Comparison of ENCODE assay signal across 8 cellular contexts in genomic region chr1:54542120-54542961, GRCh38. TPM values are rescaled to one million over a fixed set of nuclear protein-coding genes. Genes with fewer than 3 reads are reported as not detected.
DNase-seq lines count a peak whose midpoint lies in the region; ATAC-seq and TF ChIP-seq lines count a peak whose summit lies in the region.

No MANE protein-coding gene starts in this region.

- CTCF ChIA-PET in CD8-positive, alpha-beta T cell (lab: Charles Lee): interaction anchor here (1.0 kb wide), 1 partner anchor 257 kb away, joined by 3 read pairs; no protein-coding TSS in a partner anchor
- CTCF ChIA-PET in activated naive CD4-positive, alpha-beta T cell treated with anti-CD3 and anti-CD28 coated beads, Interleukin-2, amount 10 ng/mL, durations not matched to agents 7 days and 5 days (lab: Charles Lee): no interaction called here

- peak; percentile 76 for TF ChIP-seq POLR2A in transverse colon (IDR thresholded peaks at IDR 0.05)

- H3K27ac ChIP-seq in CD8-positive, alpha-beta T cell (ENCODE audit: low read depth, low read length): no peak overlapping the region
- H3K27ac ChIP-seq in osteoblast (ENCODE audit: low read depth, low read length) (peak overlapping the region; percentile 58), transverse colon (peak overlapping the region; percentile 88 to 91 (median 89))

- POLR2A ChIA-PET in CD8-positive, alpha-beta T cell (lab: Charles Lee): no interaction called here

- no peaks in the 10 kb centered on the region for H3K79me2 ChIP-seq in osteoblast (ENCODE audit: insufficient read depth, low read length)

- no peak for TF ChIP-seq CTCF in CD8-positive, alpha-beta T cell (IDR thresholded peaks at IDR 0.05)
- TF ChIP-seq CTCF in osteoblast (IDR thresholded peaks at IDR 0.05; ENCODE audit: extremely low read depth, low read depth, low read length) (no peak), transverse colon (IDR thresholded peaks at IDR 0.05) (peak in 3 of 5 experiments; percentile 5 to 44 (median 16))

- H4K20me1 ChIP-seq in osteoblast (ENCODE audit: insufficient read depth, low read length): no peaks in the 10 kb centered on the region

- peak; percentile 8 to 70 (median 38) for DNase-seq in CD8-positive, alpha-beta T cell
- peak; percentile 64 for DNase-seq in SIG-M5 treated with dmso at 0.1 percent for 504 hours (lab: John Stamatoyannopoulos, UW; ENCODE audit: unreplicated experiment)
- peak; percentile 74 for DNase-seq in activated naive CD4-positive, alpha-beta T cell treated with anti-CD3 and anti-CD28 coated beads, Interleukin-2, amount 10 ng/mL, durations not matched to agents 7 days and 5 days
- DNase-seq in globus pallidus (ENCODE audit: low spot score): peak; percentile 60
- DNase-seq in osteoblast (ENCODE audit: insufficient read length, low spot score, missing footprints): peak; percentile 96
- DNase-seq in transverse colon: peak; percentile 87

- no peaks in the 10 kb centered on the region for H3K9me3 Mint-ChIP-seq in CD8-positive, alpha-beta T cell
- peaks cover 0 to 1% (median 0%) of the 10 kb centered on the region in 3 donors for H3K9me3 Mint-ChIP-seq in IgD-negative memory B cell
- H3K9me3 Mint-ChIP-seq in activated naive CD4-positive, alpha-beta T cell treated with anti-CD3 and anti-CD28 coated beads, Interleukin-2, amount 10 ng/mL, durations not matched to agents 7 days and 5 days: no peaks in the 10 kb centered on the region

- in situ Hi-C loops in transverse colon (cut with MboI; ENCODE audit: low pct_ligation_motif_present in 1 of 4, low pct_unique_long_range_greater_than_20kb in 1 of 4, low sequenced_read_pairs in 3 of 4): no loop called here

- intact Hi-C loops in CD8-positive, alpha-beta T cell (cut with DNase I, micrococcal nuclease): loop anchor here in 1 of 2 experiments (5.0 kb wide), 1 partner anchor 40 kb away; no protein-coding TSS in a partner anchor
- intact Hi-C loops in transverse colon (cut with DNase I; ENCODE audit: low total_unique reads): no loop called here

- H3K27me3 ChIP-seq in CD8-positive, alpha-beta T cell (ENCODE audit: insufficient read depth, low read length): no peaks in the 10 kb centered on the region
- H3K27me3 ChIP-seq in osteoblast (ENCODE audit: insufficient read depth, low read length): no peaks in the 10 kb centered on the region
- no peaks in the 10 kb centered on the region for H3K27me3 ChIP-seq in transverse colon

- H2AFZ ChIP-seq in osteoblast (ENCODE audit: low read length): peak overlapping the region; percentile 89

- H3K4me2 ChIP-seq in osteoblast (ENCODE audit: insufficient read depth, low read length): peak overlapping the region; percentile 81

- peaks cover 10% of the 10 kb centered on the region for H3K4me1 ChIP-seq in CD8-positive, alpha-beta T cell (ENCODE audit: insufficient read depth, low read length)
- peaks cover 23% of the 10 kb centered on the region for H3K4me1 ChIP-seq in osteoblast (ENCODE audit: insufficient read depth, low read length)
- peaks cover 6 to 31% (median 18%) of the 10 kb centered on the region in 4 donors for H3K4me1 ChIP-seq in transverse colon

- 2% methylated on average over 42 of the region's 61 CpGs; no CpG with 5 or more reads in 1 of the 2 donors for WGBS in transverse colon (ENCODE audit: low coverage in 1 of 2), 2 donors

- H3K4me3 Mint-ChIP-seq in CD8-positive, alpha-beta T cell: peak overlapping the region; percentile 81
- peak overlapping the region in 3 of 4 donors; percentile 79 to 91 (median 81) for H3K4me3 Mint-ChIP-seq in IgD-negative memory B cell
- peak overlapping the region; percentile 68 for H3K4me3 Mint-ChIP-seq in activated naive CD4-positive, alpha-beta T cell treated with anti-CD3 and anti-CD28 coated beads, Interleukin-2, amount 10 ng/mL, durations not matched to agents 7 days and 5 days

- peak; percentile 84 for ATAC-seq in CD8-positive, alpha-beta T cell
- peak; percentile 50 for ATAC-seq in GM21360 (IDR thresholded peaks at IDR 0.05; ENCODE audit: unreplicated experiment)

- H3K27ac Mint-ChIP-seq in CD8-positive, alpha-beta T cell: no peak overlapping the region
- no peak overlapping the region for H3K27ac Mint-ChIP-seq in IgD-negative memory B cell
- peak overlapping the region; percentile 43 for H3K27ac Mint-ChIP-seq in activated naive CD4-positive, alpha-beta T cell treated with anti-CD3 and anti-CD28 coated beads, Interleukin-2, amount 10 ng/mL, durations not matched to agents 7 days and 5 days

- H3K9me3 ChIP-seq in CD8-positive, alpha-beta T cell (ENCODE audit: low read length): no peaks in the 10 kb centered on the region
- no peaks in the 10 kb centered on the region for H3K9me3 ChIP-seq in osteoblast (ENCODE audit: low read depth, low read length)
- no peaks in the 10 kb centered on the region for H3K9me3 ChIP-seq in transverse colon

- no peak for TF ChIP-seq EP300 in transverse colon (IDR thresholded peaks at IDR 0.05; ENCODE audit: low read depth)

- no peaks in the 10 kb centered on the region for H3K36me3 ChIP-seq in CD8-positive, alpha-beta T cell (ENCODE audit: insufficient read depth, low read length)
- H3K36me3 ChIP-seq in osteoblast (ENCODE audit: insufficient read depth, low read length) (no peaks in the 10 kb centered on the region), transverse colon (no peaks in the 10 kb centered on the region)

- H3K4me3 ChIP-seq in CD8-positive, alpha-beta T cell (ENCODE audit: low read depth, low read length): peak overlapping the region; percentile 68
- H3K4me3 ChIP-seq in osteoblast (ENCODE audit: insufficient read depth, low read length): peak overlapping the region; percentile 71
- peak overlapping the region; percentile 16 to 85 (median 54) for H3K4me3 ChIP-seq in transverse colon

- no peaks in the 10 kb centered on the region for H3K36me3 Mint-ChIP-seq in CD8-positive, alpha-beta T cell
- H3K36me3 Mint-ChIP-seq in IgD-negative memory B cell: no peaks in the 10 kb centered on the region
- no peaks in the 10 kb centered on the region for H3K36me3 Mint-ChIP-seq in activated naive CD4-positive, alpha-beta T cell treated with anti-CD3 and anti-CD28 coated beads, Interleukin-2, amount 10 ng/mL, durations not matched to agents 7 days and 5 days

- H3K4me1 Mint-ChIP-seq in CD8-positive, alpha-beta T cell (ENCODE audit: low read depth): peaks cover 15% of the 10 kb centered on the region
- H3K4me1 Mint-ChIP-seq in IgD-negative memory B cell: peaks cover 0 to 7% (median 6%) of the 10 kb centered on the region in 3 donors
- H3K4me1 Mint-ChIP-seq in activated naive CD4-positive, alpha-beta T cell treated with anti-CD3 and anti-CD28 coated beads, Interleukin-2, amount 10 ng/mL, durations not matched to agents 7 days and 5 days: peaks cover 15% of the 10 kb centered on the region

- H3K27me3 Mint-ChIP-seq in CD8-positive, alpha-beta T cell (ENCODE audit: low read depth): peaks cover 2% of the 10 kb centered on the region
- H3K27me3 Mint-ChIP-seq in IgD-negative memory B cell: peaks cover 13% of the 10 kb centered on the region
- peaks cover 53% of the 10 kb centered on the region for H3K27me3 Mint-ChIP-seq in activated naive CD4-positive, alpha-beta T cell treated with anti-CD3 and anti-CD28 coated beads, Interleukin-2, amount 10 ng/mL, durations not matched to agents 7 days and 5 days

RNA-seq across cellular contexts. Expression of gene ACOT11, which starts 5.7 kb away (rescaled TPM):
- total RNA-seq in CD8-positive, alpha-beta T cell: under 1 TPM; 0.14 to 0.27 TPM
- 0.41 TPM for polyA plus RNA-seq in IgD-negative memory B cell
- 2.9 and 3.8 TPM in 2 replicates for total RNA-seq in osteoblast
- 10 to 100 TPM; 70.6 to 79.7 (median 75.3) TPM for total RNA-seq in transverse colon

Comparison
In these comparisons a context has a peak if more than half of its experiments do, and no peak if none do; other contexts are left out.
1. DNase-seq: peak in every context shown above with its lines; median percentile 96 in osteoblast; 87 in transverse colon; 74 in activated naive CD4-positive, alpha-beta T cell treated with anti-CD3 and anti-CD28 coated beads, Interleukin-2, amount 10 ng/mL, durations not matched to agents 7 days and 5 days; 64 in SIG-M5 treated with dmso at 0.1 percent for 504 hours; 60 in globus pallidus; 38 in CD8-positive, alpha-beta T cell.
2. CTCF ChIP-seq: peak in transverse colon (3 of 5); none in CD8-positive, alpha-beta T cell (single experiment) and osteoblast (single experiment).
3. RNA of gene ACOT11, which starts 5.7 kb away (total RNA-seq): 70.6 to 79.7 TPM in transverse colon; 2.9 to 3.8 TPM in osteoblast and 0.14 to 0.27 TPM in CD8-positive, alpha-beta T cell; every median in the first group is over 10 times any median in the second.
4. Peak in every context shown above with its lines, with median percentiles within 50 percentile points of each other: H3K4me3 ChIP-seq and H3K4me3 Mint-ChIP-seq.